Comparison of ENCODE assay signal across 29 cellular contexts in genomic region chr2:177271981-177272666, GRCh38. TPM values are rescaled to one million over a fixed set of nuclear protein-coding genes. Genes with fewer than 3 reads are reported as not detected.
DNase-seq lines count a peak whose midpoint lies in the region; ATAC-seq, FAIRE-seq and TF ChIP-seq lines count a peak whose summit lies in the region.
"Had no signal": no experiment of that assay in that cellular context is flagged by ENCODE, and none has a peak within 500 bp of the region (broad histone marks: within the 10 kb centered on the region; RNA-seq: fewer than 3 reads in every experiment).

No MANE protein-coding gene starts in this region.

- H3K27me3 Mint-ChIP-seq in activated naive CD4-positive, alpha-beta T cell treated with anti-CD3 and anti-CD28 coated beads for 36 hours (ENCODE audit: low read depth) = no peaks in the 10 kb centered on the region
- H3K27me3 Mint-ChIP-seq: central memory CD8-positive, alpha-beta T cell; IgD-negative memory B cell; naive thymus-derived CD8-positive, alpha-beta T cell; stimulated activated naive CD8-positive, alpha-beta T cell treated with anti-CD3 and anti-CD28 coated beads, Interleukin-15, Interleukin-2, amounts not matched to agents 100 ng/mL and 50 ng/mL, for 24 hours had no signal

- peaks cover 15 to 100% (median 22%) of the 10 kb centered on the region in 3 donors for H3K4me1 ChIP-seq in esophagus squamous epithelium
- H3K4me1 ChIP-seq: BE2C had no signal

- CTCF ChIA-PET in activated naive CD4-positive, alpha-beta T cell treated with anti-CD3 and anti-CD28 coated beads for 36 hours (lab: Charles Lee) = interaction anchor here (0.7 to 3.2 kb wide), 6 partner anchors 9 to 107 kb away, joined by 3 to 12 read pairs (median 5); no protein-coding TSS in a partner anchor

- H3K27me3 ChIP-seq in esophagus squamous epithelium = no peaks in the 10 kb centered on the region
- H3K27me3 ChIP-seq: BE2C, heart left ventricle, MG63, right atrium auricular region had no signal

- intact Hi-C loops in activated naive CD4-positive, alpha-beta T cell treated with anti-CD3 and anti-CD28 coated beads for 36 hours (cut with micrococcal nuclease) = no loop called here
- intact Hi-C loops in esophagus squamous epithelium (cut with DNase I) = no loop called here

- no peak for ATAC-seq in HG03095 (IDR thresholded peaks at IDR 0.05; ENCODE audit: unreplicated experiment)
- ATAC-seq: activated T-cell treated with anti-CD3 and anti-CD28 coated beads, Interleukin-2, amount 50 U/mL, for 4 hours; heart left ventricle; left lobe of liver; naive thymus-derived CD8-positive, alpha-beta T cell had no signal

- TF ChIP-seq POLR2A in H54 (IDR thresholded peaks at IDR 0.05; ENCODE audit: low read depth, low read length) (no peak), esophagus squamous epithelium (IDR thresholded peaks at IDR 0.05) (no peak)

- H3K4me3 ChIP-seq in esophagus squamous epithelium = no peak overlapping the region
- H3K4me3 ChIP-seq: heart left ventricle, MG63, right atrium auricular region had no signal

- H3K36me3 ChIP-seq in esophagus squamous epithelium = no peaks in the 10 kb centered on the region
- H3K36me3 ChIP-seq: BE2C, heart left ventricle, MG63, right atrium auricular region had no signal

- no peaks in the 10 kb centered on the region for H3K9me3 ChIP-seq in esophagus squamous epithelium
- H3K9me3 ChIP-seq: BE2C, heart left ventricle, MG63, right atrium auricular region had no signal

- H3K27ac Mint-ChIP-seq in activated naive CD4-positive, alpha-beta T cell treated with anti-CD3 and anti-CD28 coated beads for 36 hours = peak overlapping the region; percentile 13
- H3K27ac Mint-ChIP-seq: HFFc6; IgD-negative memory B cell; naive thymus-derived CD8-positive, alpha-beta T cell; stimulated activated naive CD8-positive, alpha-beta T cell treated with anti-CD3 and anti-CD28 coated beads, Interleukin-15, Interleukin-2, amounts not matched to agents 100 ng/mL and 50 ng/mL, for 24 hours had no signal

- no peak for TF ChIP-seq CTCF in esophagus squamous epithelium (IDR thresholded peaks at IDR 0.05)

- H3K4me1 Mint-ChIP-seq in activated naive CD4-positive, alpha-beta T cell treated with anti-CD3 and anti-CD28 coated beads for 36 hours (ENCODE audit: low read depth) = peaks cover 29% of the 10 kb centered on the region
- H3K4me1 Mint-ChIP-seq: central memory CD8-positive, alpha-beta T cell had no signal

- FAIRE-seq in H54 (lab: Jason Lieb, UNC) = peak; percentile 38
- FAIRE-seq: A204.1 had no signal

- H3K36me3 Mint-ChIP-seq in activated naive CD4-positive, alpha-beta T cell treated with anti-CD3 and anti-CD28 coated beads for 36 hours (ENCODE audit: low read depth) = no peaks in the 10 kb centered on the region
- H3K36me3 Mint-ChIP-seq: IgD-negative memory B cell; naive thymus-derived CD8-positive, alpha-beta T cell had no signal

- H3K4me3 Mint-ChIP-seq in activated naive CD4-positive, alpha-beta T cell treated with anti-CD3 and anti-CD28 coated beads for 36 hours = no peak overlapping the region
- H3K4me3 Mint-ChIP-seq: activated T-cell treated with anti-CD3 and anti-CD28 coated beads, Interleukin-2, amount 50 U/mL, for 4 hours; central memory CD8-positive, alpha-beta T cell; HFFc6; IgD-negative memory B cell; naive thymus-derived CD8-positive, alpha-beta T cell; stimulated activated naive CD8-positive, alpha-beta T cell treated with anti-CD3 and anti-CD28 coated beads, Interleukin-15, Interleukin-2, amounts not matched to agents 100 ng/mL and 50 ng/mL, for 24 hours had no signal

- DNase-seq in activated naive CD4-positive, alpha-beta T cell treated with anti-CD3 and anti-CD28 coated beads for 36 hours = no peak
- no peak for DNase-seq in activated naive CD4-positive, alpha-beta T cell treated with Interleukin-2 at 50 U/mL for 16 hours
- no peak for DNase-seq in H54 (ENCODE audit: insufficient read length, low spot score)
- peak; percentile 55 for DNase-seq in OCI-M1 (lab: John Stamatoyannopoulos, UW)
- no peak for DNase-seq in esophagus squamous epithelium (lab: John Stamatoyannopoulos, UW)
- no peak for DNase-seq in substantia nigra (lab: John Stamatoyannopoulos, UW)
- DNase-seq in NCI-H774 (lab: John Stamatoyannopoulos, UW) = no peak
- DNase-seq: activated CD4-positive, CD25-positive, alpha-beta regulatory T cell; activated naive CD4-positive, alpha-beta T cell treated with anti-CD3 and anti-CD28 coated beads, Interleukin-2, amount 50 U/mL, for 16 hours; activated T-cell treated with anti-CD3 and anti-CD28 coated beads, Interleukin-2, amount 50 U/mL, for 4 hours; BE2C; DND-41; heart left ventricle; HFFc6; MG63; naive thymus-derived CD8-positive, alpha-beta T cell; NCI-H1436 treated with DMSO at 0.1 percent for 48 hours; NCI-H524; stimulated activated CD4-positive, alpha-beta T cell treated with anti-CD3 and anti-CD28 coated beads, Interleukin-12 subunit alpha, Interleukin-12 subunit beta, amount 100 ng/mL, for 4 hours; stimulated activated CD4-positive, alpha-beta T cell treated with anti-CD3 and anti-CD28 coated beads, Interleukin-4, amount 100 ng/mL, for 4 hours; T1000; trophoblast cell had no signal

- peak overlapping the region in 3 of 4 donors; percentile 3 to 99 (median 73) for H3K27ac ChIP-seq in esophagus squamous epithelium
- no peak overlapping the region for H3K27ac ChIP-seq in substantia nigra (ENCODE audit: low read depth, low read length, poor library complexity, severe bottlenecking)
- H3K27ac ChIP-seq: heart left ventricle, right atrium auricular region had no signal

- 88 to 91% methylated on average over 1 of the region's 1 CpG for WGBS in esophagus squamous epithelium, 2 donors

- H3K9me3 Mint-ChIP-seq in activated naive CD4-positive, alpha-beta T cell treated with anti-CD3 and anti-CD28 coated beads for 36 hours = no peaks in the 10 kb centered on the region
- H3K9me3 Mint-ChIP-seq: activated T-cell treated with anti-CD3 and anti-CD28 coated beads, Interleukin-2, amount 50 U/mL, for 4 hours; central memory CD8-positive, alpha-beta T cell; HFFc6; IgD-negative memory B cell; naive thymus-derived CD8-positive, alpha-beta T cell; stimulated activated naive CD8-positive, alpha-beta T cell treated with anti-CD3 and anti-CD28 coated beads, Interleukin-15, Interleukin-2, amounts not matched to agents 100 ng/mL and 50 ng/mL, for 24 hours had no signal

RNA-seq across cellular contexts. Expression of gene NFE2L2, which starts 7.6 kb away (rescaled TPM):
- 10 to 100 TPM; 63.8 to 66.9 TPM for total RNA-seq in activated naive CD4-positive, alpha-beta T cell treated with anti-CD3 and anti-CD28 coated beads for 36 hours
- 100 to 1,000 TPM; 147 to 315 (median 189) TPM for total RNA-seq in esophagus squamous epithelium

RNA-seq across cellular contexts. Expression of gene HNRNPA3, which starts 59.5 kb away (rescaled TPM):
- total RNA-seq in activated naive CD4-positive, alpha-beta T cell treated with anti-CD3 and anti-CD28 coated beads for 36 hours = 100 to 1,000 TPM; 312 to 340 TPM
- 10 to 100 TPM; 34.9 to 78.2 (median 61.6) TPM for total RNA-seq in esophagus squamous epithelium
